ENCODE assay signal across 9 cellular contexts in genomic region chr6:11198663-11199603, GRCh38. TPM values are rescaled to one million over a fixed set of nuclear protein-coding genes. Genes with fewer than 3 reads are reported as not detected.
DNase-seq lines count a peak whose midpoint lies in the region; ATAC-seq, FAIRE-seq and TF ChIP-seq lines count a peak whose summit lies in the region.
"Had no signal": no experiment of that assay in that cellular context is flagged by ENCODE, and none has a peak within 500 bp of the region (broad histone marks: within the 10 kb centered on the region; RNA-seq: fewer than 3 reads in every experiment).

No MANE protein-coding gene starts in this region.

- ATAC-seq in GM19351 (IDR thresholded peaks at IDR 0.05; ENCODE audit: unreplicated experiment) (peak; percentile 53), K562 (no peak), GM21526 (IDR thresholded peaks at IDR 0.05; ENCODE audit: low FRiP score, unreplicated experiment) (no peak)

- no peak for TF ChIP-seq EP300 in K562 (IDR thresholded peaks at IDR 0.05; ENCODE audit: low read length)

- TF ChIP-seq RAD21 in K562 (CRISPR knock-in tag; conservative IDR thresholded peaks at IDR 0.05 in 1 of 2, IDR thresholded peaks at IDR 0.05 in 1 of 2) = no peak

- POLR2A ChIA-PET in K562 (lab: Yijun Ruan, JAX) = interaction anchor here (0.7 to 1.3 kb wide), 2 partner anchors 11 to 12 kb away, joined by 4 to 5 read pairs; no protein-coding TSS in a partner anchor

- no peaks in the 10 kb centered on the region for H4K20me1 ChIP-seq in K562 (replicated peaks; ENCODE audit: control insufficient read depth, insufficient read depth, low read length)

- DNase-seq in K562 (ENCODE audit: extremely low read depth in 1 of 4, low spot score in 3 of 4) = no peak
- peak; percentile 82 for DNase-seq in renal cortical epithelial cell (ENCODE audit: low read depth)
- no peak for DNase-seq in HuH-7 (ENCODE audit: low spot score)
- DNase-seq in occipital lobe (lab: John Stamatoyannopoulos, UW) = no peak
- DNase-seq in NCI-H128 (lab: John Stamatoyannopoulos, UW; ENCODE audit: unreplicated experiment) = no peak

- TF ChIP-seq POLR2A in K562 (conservative IDR thresholded peaks at IDR 0.05) = no peak

- H3K27ac ChIP-seq in KOPT-K1 (ENCODE audit: low read depth, low read length, poor library complexity, severe bottlenecking) (peak overlapping the region; percentile 48), K562 (ENCODE audit: extremely low read depth, low read depth, low read length) (no peak overlapping the region)

- peaks cover 39 to 56% of the 10 kb centered on the region in 2 experiments for H3K27me3 ChIP-seq in K562 (ENCODE audit: control insufficient read depth in 2 of 2, insufficient read depth in 2 of 2, low read length in 2 of 2)

- no peak for FAIRE-seq in K562 (lab: Jason Lieb, UNC)

- H3K36me3 ChIP-seq in KOPT-K1 (ENCODE audit: insufficient read depth, low read length) = no peaks in the 10 kb centered on the region
- no peaks in the 10 kb centered on the region for H3K36me3 ChIP-seq in K562 (ENCODE audit: control insufficient read depth, insufficient read depth, low read length)

- H3K4me2 ChIP-seq in K562 (ENCODE audit: insufficient read depth, low read length) = no peak overlapping the region

- H3K9me3 ChIP-seq in KOPT-K1 (ENCODE audit: insufficient read depth, low read length, poor library complexity, severe bottlenecking) (no peaks in the 10 kb centered on the region), K562 (replicated peaks; ENCODE audit: control insufficient read depth, insufficient read depth, low read depth, low read length) (no peaks in the 10 kb centered on the region)

- no peaks in the 10 kb centered on the region for H3K4me1 ChIP-seq in K562 (replicated peaks in 1 of 2; ENCODE audit: control insufficient read depth in 2 of 2, insufficient read depth in 2 of 2, low read length in 2 of 2)

- no peak overlapping the region for H3K9ac ChIP-seq in K562 (ENCODE audit: insufficient read depth in 1 of 2, low read depth in 2 of 2, low read length in 2 of 2)

- no peak for TF ChIP-seq CTCF in K562 (IDR thresholded peaks at IDR 0.05 in 2 of 3, conservative IDR thresholded peaks at IDR 0.05 in 1 of 3; ENCODE audit: insufficient read depth in 2 of 3, low read depth in 1 of 3, low read length in 3 of 3)

- H3K79me2 ChIP-seq in K562 (ENCODE audit: control insufficient read depth, insufficient read depth, low read length) = no peaks in the 10 kb centered on the region

- no peaks in the 10 kb centered on the region for H3K9me1 ChIP-seq in K562 (ENCODE audit: control insufficient read depth, insufficient read depth, low read length)

- WGBS in K562 (ENCODE audit: insufficient coverage, low coverage, missing lambda C conversion rate) = 0% methylated on average over 5 of the region's 5 CpGs

- H3K4me3 ChIP-seq in K562 = no peak overlapping the region
- H3K4me3 ChIP-seq: skin epidermis had no signal

- CTCF ChIA-PET in K562 (lab: Yijun Ruan, JAX; ENCODE audit: low intra/inter-chr PET ratio) = no interaction called here

- intact Hi-C loops in K562 (cut with micrococcal nuclease) = no loop called here

- no TSS peak for BruUV-seq in K562 (replicated peaks; lab: Mats Ljungman, UMichigan)

- no peak overlapping the region for H2AFZ ChIP-seq in K562 (ENCODE audit: low read depth, low read length)

- in situ Hi-C loops in K562 (cut with MboI) = no loop called here

TF ChIP-seq in K562, 482 proteins besides CTCF, POLR2A, EP300 and RAD21:
- TF ChIP-seq CEBPB (tag; IDR thresholded peaks at IDR 0.05) (peak; percentile 49; the same call in 1 of the 2 replicates), CLOCK (CRISPR knock-in tag; IDR thresholded peaks at IDR 0.05; ENCODE audit: borderline replicate concordance) (no peak)

RNA-seq across cellular contexts. Expression of gene NEDD9, which starts 33.5 kb away (rescaled TPM):
- total RNA-seq in K562 (2011; cell fraction: chromatin; rRNA removed; ENCODE audit: low replicate concordance) = not detected in 2 replicates
- not detected in 2 replicates for total RNA-seq in K562 (2011; cell fraction: nucleolus; rRNA removed)
- not detected in 2 replicates for total RNA-seq in K562 (2011; cell fraction: nucleoplasm; rRNA removed)
- total RNA-seq in K562 (2014; rRNA removed) (not detected in 2 replicates), K562 (2014; rRNA removed; fragmentation: Illumina TruSeq; extraction: Trizol) (0.04 TPM in 1 of 2 replicates, not detected in the other), K562 (2015; rRNA removed; fragmentation: Illumina TruSeq; extraction: Trizol) (0.19 TPM in 1 of 2 replicates, not detected in the other), K562 (2021) (0.18 and 0.31 TPM in 2 replicates), renal cortical epithelial cell (86.7 and 131 TPM in 2 replicates), occipital lobe (19.2 TPM)
- polyA plus RNA-seq in K562 (2011; rRNA removed) (0.05 and 0.15 TPM in 2 replicates), K562 (2014; fragmentation: Illumina TruSeq; extraction: Trizol) (not detected in 2 replicates), K562 (2014; fragmentation: Nextera tagmentation; extraction: Ambion mirVana) (not detected), K562 (2014; rRNA removed) (not detected in 2 replicates)
- polyA plus RNA-seq in K562 (2011; cell fraction: cytosol; rRNA removed) = 0.01 TPM in 1 of 2 replicates, not detected in the other
- not detected in 2 replicates for polyA plus RNA-seq in K562 (2011; cell fraction: nucleus; rRNA removed)
- polyA plus RNA-seq in K562 (2012) = 0.17 and 1.1 TPM in 2 replicates
- polyA minus RNA-seq in K562 (2011; rRNA and poly(A)+ RNA removed) = 0.21 TPM in 1 of 2 replicates, not detected in the other
- polyA minus RNA-seq in K562 (2011; cell fraction: cytosol; rRNA and poly(A)+ RNA removed) = 1.2 TPM in 1 of 2 replicates, not detected in the other
- polyA minus RNA-seq in K562 (2011; cell fraction: nucleus; rRNA and poly(A)+ RNA removed) = not detected in 2 replicates

Comparison
In these comparisons a context has a peak if more than half of its experiments do, and no peak if none do; other contexts are left out.
1. RNA of gene NEDD9, which starts 33.5 kb away (total RNA-seq): 86.7 to 131 TPM in renal cortical epithelial cell and 19.2 TPM in occipital lobe (single experiment); 0.04 to 0.31 TPM in K562; every median in the first group is over 10 times any median in the second.